Comparison of ENCODE assay signal across 12 cellular contexts in the genomic region with DNA sequence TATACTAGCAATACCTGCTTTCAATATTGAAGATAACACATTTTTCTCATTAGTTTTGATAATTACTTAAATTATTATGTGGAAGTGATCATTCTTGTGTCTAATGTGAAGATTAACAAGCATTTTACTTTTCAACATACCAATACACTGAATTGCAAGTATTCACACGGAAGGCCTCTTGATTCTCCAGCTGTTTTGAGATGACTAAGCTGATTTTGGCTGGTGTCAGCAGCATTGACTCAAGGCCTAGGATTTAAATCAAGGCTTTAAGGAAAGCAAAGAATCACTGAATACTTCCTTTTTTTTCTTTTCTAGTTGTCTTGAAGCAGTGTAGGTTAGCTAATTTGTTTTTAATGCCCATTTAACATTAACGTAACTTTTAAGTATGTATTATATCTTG.
A peak's percentile ranks its signal among the peaks of the same experiment; 100 is the strongest.
DNase-seq lines count a peak whose midpoint lies in the region; ATAC-seq and TF ChIP-seq lines count a peak whose summit lies in the region.
"Had no signal": no experiment of that assay in that cellular context is flagged by ENCODE, and none has a peak within 500 bp of the region (broad histone marks: within the 10 kb centered on the region; RNA-seq: fewer than 3 reads in every experiment).

No MANE protein-coding gene starts in this region.

- peak overlapping the region; percentile 40 for H3K27ac Mint-ChIP-seq in activated CD8-positive, alpha-beta T cell treated with anti-CD3 and anti-CD28 coated beads for 36 hours
- H3K27ac Mint-ChIP-seq in activated CD8-positive, alpha-beta T cell treated with anti-CD3 and anti-CD28 coated beads, Interleukin-2, amount 10 ng/mL, durations not matched to agents 7 days and 5 days: no peak overlapping the region
- H3K27ac Mint-ChIP-seq in T-helper 17 cell: peak overlapping the region; percentile 77

- H3K9me3 Mint-ChIP-seq in activated CD8-positive, alpha-beta T cell treated with anti-CD3 and anti-CD28 coated beads for 36 hours: no peaks in the 10 kb centered on the region
- H3K9me3 Mint-ChIP-seq in activated CD8-positive, alpha-beta T cell treated with anti-CD3 and anti-CD28 coated beads, Interleukin-2, amount 10 ng/mL, durations not matched to agents 7 days and 5 days (ENCODE audit: insufficient read depth): no peaks in the 10 kb centered on the region

- POLR2A ChIA-PET in activated CD8-positive, alpha-beta T cell treated with anti-CD3 and anti-CD28 coated beads for 36 hours (lab: Charles Lee): no interaction called here
- POLR2A ChIA-PET in activated CD8-positive, alpha-beta T cell treated with anti-CD3 and anti-CD28 coated beads, Interleukin-2, amount 10 ng/mL, durations not matched to agents 7 days and 5 days (lab: Charles Lee): no interaction called here

- H3K9me3 ChIP-seq in T-helper 17 cell (ENCODE audit: control insufficient read depth, low read length, poor library complexity, severe bottlenecking) (no peaks in the 10 kb centered on the region), smooth muscle cell (replicated peaks; ENCODE audit: low read depth) (no peaks in the 10 kb centered on the region)
- H3K9me3 ChIP-seq: BLaER1 treated with 17β-estradiol and CSF1 and Interleukin-3, amounts not matched to agents 10 nM and 100 nM had no signal

- H3K4me2 ChIP-seq in smooth muscle cell: peak overlapping the region; percentile 68

- 37% methylated on average over 2 of the region's 2 CpGs for WGBS in smooth muscle cell (ENCODE audit: low lambda C conversion rate)

- H3K27me3 ChIP-seq in smooth muscle cell (ENCODE audit: low read depth): no peaks in the 10 kb centered on the region
- H3K27me3 ChIP-seq: BLaER1 treated with 17β-estradiol and CSF1 and Interleukin-3, amounts not matched to agents 10 nM and 100 nM had no signal

- peak overlapping the region; percentile 47 for H3K9ac ChIP-seq in smooth muscle cell (ENCODE audit: low read depth)
- H3K9ac ChIP-seq: BLaER1 treated with 17β-estradiol and CSF1 and Interleukin-3, amounts not matched to agents 10 nM and 100 nM had no signal

- peak overlapping the region; percentile 89 for H3K27ac ChIP-seq in smooth muscle cell (ENCODE audit: low read depth)

- H3K36me3 Mint-ChIP-seq in activated CD8-positive, alpha-beta T cell treated with anti-CD3 and anti-CD28 coated beads for 36 hours (ENCODE audit: low read depth): no peaks in the 10 kb centered on the region
- peaks cover 8% of the 10 kb centered on the region for H3K36me3 Mint-ChIP-seq in activated CD8-positive, alpha-beta T cell treated with anti-CD3 and anti-CD28 coated beads, Interleukin-2, amount 10 ng/mL, durations not matched to agents 7 days and 5 days (ENCODE audit: low read depth)
- peaks cover 4% of the 10 kb centered on the region for H3K36me3 Mint-ChIP-seq in T-helper 17 cell (ENCODE audit: low read depth)

- intact Hi-C loops in activated CD8-positive, alpha-beta T cell treated with anti-CD3 and anti-CD28 coated beads for 36 hours (cut with micrococcal nuclease): no loop called here

- CTCF ChIA-PET in activated CD8-positive, alpha-beta T cell treated with anti-CD3 and anti-CD28 coated beads for 36 hours (lab: Charles Lee): no interaction called here
- CTCF ChIA-PET in activated CD8-positive, alpha-beta T cell treated with anti-CD3 and anti-CD28 coated beads, Interleukin-2, amount 10 ng/mL, durations not matched to agents 7 days and 5 days (lab: Charles Lee): no interaction called here

- no peaks in the 10 kb centered on the region for H3K36me3 ChIP-seq in smooth muscle cell (ENCODE audit: low read depth)

- H3K4me1 Mint-ChIP-seq in activated CD8-positive, alpha-beta T cell treated with anti-CD3 and anti-CD28 coated beads for 36 hours (ENCODE audit: low read depth): peaks cover 23% of the 10 kb centered on the region
- peaks cover 13% of the 10 kb centered on the region for H3K4me1 Mint-ChIP-seq in activated CD8-positive, alpha-beta T cell treated with anti-CD3 and anti-CD28 coated beads, Interleukin-2, amount 10 ng/mL, durations not matched to agents 7 days and 5 days (ENCODE audit: low read depth)
- peaks cover 17% of the 10 kb centered on the region for H3K4me1 Mint-ChIP-seq in T-helper 17 cell

- no peak for TF ChIP-seq CTCF in activated CD8-positive, alpha-beta T cell treated with anti-CD3 and anti-CD28 coated beads for 36 hours (IDR thresholded peaks at IDR 0.05)
- TF ChIP-seq CTCF in smooth muscle cell (IDR thresholded peaks at IDR 0.05; ENCODE audit: borderline replicate concordance, insufficient read depth, poor library complexity, severe bottlenecking): no peak

- no peak overlapping the region for H3K4me3 Mint-ChIP-seq in activated CD8-positive, alpha-beta T cell treated with anti-CD3 and anti-CD28 coated beads for 36 hours
- no peak overlapping the region for H3K4me3 Mint-ChIP-seq in activated CD8-positive, alpha-beta T cell treated with anti-CD3 and anti-CD28 coated beads, Interleukin-2, amount 10 ng/mL, durations not matched to agents 7 days and 5 days
- peak overlapping the region; percentile 62 for H3K4me3 Mint-ChIP-seq in T-helper 17 cell

- no peak for ATAC-seq in activated CD8-positive, alpha-beta T cell treated with anti-CD3 and anti-CD28 coated beads for 36 hours
- no peak for ATAC-seq in activated CD8-positive, alpha-beta T cell treated with anti-CD3 and anti-CD28 coated beads, Interleukin-2, amount 10 ng/mL, durations not matched to agents 7 days and 5 days
- no peak for ATAC-seq in T-helper 17 cell
- no peak for ATAC-seq in HG03280 (IDR thresholded peaks at IDR 0.05; ENCODE audit: unreplicated experiment)

- no peaks in the 10 kb centered on the region for H3K79me2 ChIP-seq in smooth muscle cell (ENCODE audit: low read depth)

- H3K4me3 ChIP-seq in smooth muscle cell: no peak overlapping the region
- H3K4me3 ChIP-seq: BLaER1 treated with 17β-estradiol and CSF1 and Interleukin-3, amounts not matched to agents 10 nM and 100 nM had no signal

- no peaks in the 10 kb centered on the region for H3K27me3 Mint-ChIP-seq in activated CD8-positive, alpha-beta T cell treated with anti-CD3 and anti-CD28 coated beads for 36 hours
- H3K27me3 Mint-ChIP-seq in activated CD8-positive, alpha-beta T cell treated with anti-CD3 and anti-CD28 coated beads, Interleukin-2, amount 10 ng/mL, durations not matched to agents 7 days and 5 days (ENCODE audit: low read depth): no peaks in the 10 kb centered on the region
- no peaks in the 10 kb centered on the region for H3K27me3 Mint-ChIP-seq in T-helper 17 cell

- H2AFZ ChIP-seq in smooth muscle cell (ENCODE audit: low read depth): peak overlapping the region; percentile 68

- H3F3A ChIP-seq in smooth muscle cell (ENCODE audit: low read depth): no peaks in the 10 kb centered on the region

- DNase-seq in activated CD8-positive, alpha-beta T cell treated with anti-CD3 and anti-CD28 coated beads for 36 hours: no peak
- no peak for DNase-seq in activated CD8-positive, alpha-beta T cell treated with anti-CD3 and anti-CD28 coated beads, Interleukin-2, amount 10 ng/mL, durations not matched to agents 7 days and 5 days
- DNase-seq in T-helper 17 cell (no peak), foreskin melanocyte (peak; percentile 39), smooth muscle cell (lab: John Stamatoyannopoulos, UW; ENCODE audit: unreplicated experiment) (no peak), NCI-H2171 treated with DMSO at 0.1 percent for 48 hours (lab: John Stamatoyannopoulos, UW) (no peak), NCI-H2081 treated with DMSO at 0.1 percent for 48 hours (lab: John Stamatoyannopoulos, UW) (no peak)
- DNase-seq: effector memory CD4-positive, alpha-beta T cell; NCI-H2227 treated with DMSO at 0.1 percent for 48 hours; stimulated activated CD8-positive, alpha-beta memory T cell treated with anti-CD3 and anti-CD28 coated beads, Interleukin-4, amount 100 ng/mL, for 48 hours had no signal

- no peaks in the 10 kb centered on the region for H4K20me1 ChIP-seq in smooth muscle cell (ENCODE audit: low read depth)
- H4K20me1 ChIP-seq: BLaER1 treated with 17β-estradiol and CSF1 and Interleukin-3, amounts not matched to agents 10 nM and 100 nM had no signal

- peaks cover 11% of the 10 kb centered on the region for H3K4me1 ChIP-seq in smooth muscle cell (ENCODE audit: low read depth)
